In genomic region chr13:113493315-113493951, GRCh38 we compare ENCODE assay signal across 8 cellular contexts. TPM values are rescaled to one million over a fixed set of nuclear protein-coding genes. Genes with fewer than 3 reads are reported as not detected.
A peak's percentile ranks its signal among the peaks of the same experiment; 100 is the strongest.
DNase-seq lines count a peak whose midpoint lies in the region; TF ChIP-seq lines count a peak whose summit lies in the region.

No MANE protein-coding gene starts in this region.

- no peak overlapping the region for H3K9ac ChIP-seq in muscle layer of colon (ENCODE audit: low read length)

- peak overlapping the region; percentile 86 for H3K27ac Mint-ChIP-seq in chondrocyte (ENCODE audit: unreplicated experiment)

- no TSS peak for BruUV-seq in OCI-LY7 (replicated peaks; lab: Mats Ljungman, UMichigan)

- H3K36me3 Mint-ChIP-seq in chondrocyte (ENCODE audit: low read depth), result peaks cover 18% of the 10 kb centered on the region

- peaks cover 6% of the 10 kb centered on the region; the same call in 1 of the 2 replicates for H3F3A ChIP-seq in DOHH2 (ENCODE audit: control insufficient read depth, insufficient read depth)

- in situ Hi-C loops in G401 (cut with HindIII; ENCODE audit: low sequenced_read_pairs), result no loop called here

- DNase-seq in HCEC 1CT (peak; percentile 94), OCI-LY7 (ENCODE audit: low spot score) (no peak), chondrocyte (ENCODE audit: low spot score) (no peak), retina (no peak), G401 (ENCODE audit: low spot score) (no peak), SKM-1 (lab: John Stamatoyannopoulos, UW; ENCODE audit: unreplicated experiment) (no peak)

- H2AFZ ChIP-seq in OCI-LY7 (ENCODE audit: low read length), result no peak overlapping the region

- H3K9me2 ChIP-seq in DOHH2 (replicated peaks; ENCODE audit: control insufficient read depth, low read length) (no peaks in the 10 kb centered on the region), OCI-LY7 (ENCODE audit: insufficient read depth, low read length) (no peaks in the 10 kb centered on the region)

- H3K4me2 ChIP-seq in DOHH2 (ENCODE audit: low read length) (peak overlapping the region; percentile 12), OCI-LY7 (ENCODE audit: low read length) (peak overlapping the region; percentile 63)

- TF ChIP-seq CTCF in DOHH2 (IDR thresholded peaks at IDR 0.05; ENCODE audit: low read depth, low read length, poor library complexity, severe bottlenecking) (no peak), OCI-LY7 (conservative IDR thresholded peaks at IDR 0.05; ENCODE audit: low read length) (no peak), chondrocyte (IDR thresholded peaks at IDR 0.05) (no peak)

- H3K27me3 ChIP-seq in DOHH2 (ENCODE audit: control insufficient read depth, low read length) (no peaks in the 10 kb centered on the region), muscle layer of colon (ENCODE audit: control insufficient read depth in 1 of 2, insufficient read depth in 2 of 2, low read length in 2 of 2) (no peaks in the 10 kb centered on the region)

- peak overlapping the region; percentile 52 for H3K4me3 Mint-ChIP-seq in chondrocyte (ENCODE audit: unreplicated experiment)

- H3K4me3 ChIP-seq in DOHH2 (ENCODE audit: low read length) (0 out of 2 replicates have a peak overlapping the region, but pooled peaks have one; percentile 10), OCI-LY7 (ENCODE audit: low read depth, low read length, poor library complexity, severe bottlenecking) (no peak overlapping the region), muscle layer of colon (ENCODE audit: low read depth in 1 of 2, low read length in 2 of 2) (no peak overlapping the region)

- peaks cover 68% of the 10 kb centered on the region for H3K4me1 Mint-ChIP-seq in chondrocyte (ENCODE audit: low read depth)

- H4K20me1 ChIP-seq in DOHH2 (ENCODE audit: control insufficient read depth, insufficient read depth, low read depth, low read length) (peaks cover 15% of the 10 kb centered on the region; the same call in 1 of the 2 replicates), OCI-LY7 (ENCODE audit: insufficient read depth, low read length) (peaks cover 14% of the 10 kb centered on the region; the same call in 1 of the 2 replicates)

- H3K79me2 ChIP-seq in DOHH2 (ENCODE audit: control insufficient read depth, low read length) (peaks cover 52% of the 10 kb centered on the region), OCI-LY7 (ENCODE audit: insufficient read depth, low read depth, low read length) (peaks cover 14% of the 10 kb centered on the region)

- intact Hi-C loops in OCI-LY7 (cut with micrococcal nuclease; ENCODE audit: unreplicated experiment), result no loop called here

- no peaks in the 10 kb centered on the region for H3K27me3 Mint-ChIP-seq in chondrocyte (ENCODE audit: low read depth)

- H3K36me3 ChIP-seq in DOHH2 (ENCODE audit: control insufficient read depth, low read length) (peaks cover 43% of the 10 kb centered on the region), OCI-LY7 (ENCODE audit: insufficient read depth, low read length) (peaks cover 31% of the 10 kb centered on the region), muscle layer of colon (ENCODE audit: insufficient read depth, low read length) (peaks cover 22% of the 10 kb centered on the region)

- peaks cover 38% of the 10 kb centered on the region for H3K4me1 ChIP-seq in DOHH2 (ENCODE audit: control insufficient read depth, low read length)
- H3K4me1 ChIP-seq in OCI-LY7 (ENCODE audit: insufficient read depth, low read length, poor library complexity, severe bottlenecking), result peaks cover 29% of the 10 kb centered on the region
- H3K4me1 ChIP-seq in muscle layer of colon (ENCODE audit: insufficient read depth, low read length), result peaks cover 57% of the 10 kb centered on the region

- CTCF ChIA-PET in OCI-LY7 (lab: Charles Lee; ENCODE audit: unreplicated experiment), result no interaction called here

- H3K9me3 Mint-ChIP-seq in chondrocyte (ENCODE audit: low read depth), result no peaks in the 10 kb centered on the region

- no peak overlapping the region for H3K27ac ChIP-seq in DOHH2 (ENCODE audit: low read depth, low read length)
- H3K27ac ChIP-seq in OCI-LY7 (ENCODE audit: low read depth, low read length, poor library complexity, severe bottlenecking), result no peak overlapping the region
- H3K27ac ChIP-seq in muscle layer of colon (ENCODE audit: low read depth, low read length), result peak overlapping the region; percentile 38

- H3K9me3 ChIP-seq in DOHH2 (ENCODE audit: control insufficient read depth, insufficient read depth, low read length) (no peaks in the 10 kb centered on the region; the same call in 1 of the 2 replicates), OCI-LY7 (ENCODE audit: low read length) (no peaks in the 10 kb centered on the region), muscle layer of colon (ENCODE audit: low read length) (no peaks in the 10 kb centered on the region)

- POLR2A ChIA-PET in OCI-LY7 (lab: Charles Lee), result interaction anchor here (0.6 to 1.2 kb wide), 4 partner anchors 12 to 30 kb away, joined by 3 to 4 read pairs (median 4); no protein-coding TSS in a partner anchor

RNA-seq across cellular contexts. Expression of gene DCUN1D2, which starts 2.9 kb away (rescaled TPM):
- total RNA-seq in OCI-LY7 (2014; rRNA removed; shearing (Covaris generic)), result 9.2 and 13.4 TPM in 2 replicates
- total RNA-seq in OCI-LY7 (2022) (12.8 and 16.5 TPM in 2 replicates), chondrocyte (17.0 to 24.9 TPM (median 19.5 TPM) in 3 replicates)
- 6.3 and 12.7 TPM in 2 replicates for total RNA-seq in G401 (2014; rRNA removed; shearing (Covaris generic))

RNA-seq across cellular contexts. Expression of gene ADPRHL1, which starts 40.1 kb away (rescaled TPM):
- 0.95 and 2.5 TPM in 2 replicates for total RNA-seq in OCI-LY7 (2014; rRNA removed; shearing (Covaris generic))
- total RNA-seq in OCI-LY7 (2022) (5.1 and 6.2 TPM in 2 replicates), chondrocyte (6.3 to 8.8 TPM (median 8.4 TPM) in 3 replicates)
- 2.3 and 3.3 TPM in 2 replicates for total RNA-seq in G401 (2014; rRNA removed; shearing (Covaris generic))
